In genomic region chr1:227919916-227920315, GRCh38 we compare ENCODE assay signal across 3 cellular contexts.
TF ChIP-seq lines count a peak whose summit lies in the region.

No MANE protein-coding gene starts in this region.

TF ChIP-seq in SK-N-SH, 30 proteins besides CTCF, POLR2A, EP300 and RAD21 (continued from another document):
- TF ChIP-seq NRF1 (IDR thresholded peaks at IDR 0.05; ENCODE audit: low read depth, low read length) (no peak), USF2 (IDR thresholded peaks at IDR 0.05; ENCODE audit: borderline replicate concordance, low read depth, low read length) (no peak), FOSL2 (IDR thresholded peaks at IDR 0.05; ENCODE audit: borderline replicate concordance, low read depth) (no peak), TEAD4 (IDR thresholded peaks at IDR 0.05; ENCODE audit: borderline replicate concordance, insufficient read depth) (no peak), CHD2 (IDR thresholded peaks at IDR 0.05; ENCODE audit: low read length, partially characterized antibody) (peak; percentile 20), MAX (IDR thresholded peaks at IDR 0.05; ENCODE audit: low read depth) (no peak), YY1 (IDR thresholded peaks at IDR 0.05; ENCODE audit: low read depth) (no peak)

TF ChIP-seq in SK-N-SH treated with all-trans-retinoic acid at 6 μM for 48 hours, 23 proteins besides CTCF, POLR2A, EP300 and RAD21 (continued from another document):
- no peak for TF ChIP-seq CREB5 (CRISPR knock-in tag; IDR thresholded peaks at IDR 0.05; ENCODE audit: low read depth)
- no peak for TF ChIP-seq SNAI2 (CRISPR knock-in tag; IDR thresholded peaks at IDR 0.05)
- TF ChIP-seq POU6F1 (CRISPR knock-in tag; IDR thresholded peaks at IDR 0.05; ENCODE audit: borderline replicate concordance, low read depth) = no peak

TF ChIP-seq in WTC11, 78 proteins besides CTCF, POLR2A, EP300 and RAD21 (continued from another document):
- TF ChIP-seq ERG (CRISPR knock-in tag; IDR thresholded peaks at IDR 0.05) (no peak), ZNF138 (CRISPR knock-in tag; conservative IDR thresholded peaks at IDR 0.05) (no peak), SMAD4 (CRISPR knock-in tag; IDR thresholded peaks at IDR 0.05) (no peak), GTF2I (CRISPR knock-in tag; conservative IDR thresholded peaks at IDR 0.05) (no peak), NFE2L1 (CRISPR knock-in tag; IDR thresholded peaks at IDR 0.05) (no peak), USF2 (CRISPR knock-in tag; IDR thresholded peaks at IDR 0.05) (0 out of 2 replicates have a peak, but pooled peaks have one; percentile 35)
